15 cellular contexts compared by ENCODE assay signal in the genomic region with DNA sequence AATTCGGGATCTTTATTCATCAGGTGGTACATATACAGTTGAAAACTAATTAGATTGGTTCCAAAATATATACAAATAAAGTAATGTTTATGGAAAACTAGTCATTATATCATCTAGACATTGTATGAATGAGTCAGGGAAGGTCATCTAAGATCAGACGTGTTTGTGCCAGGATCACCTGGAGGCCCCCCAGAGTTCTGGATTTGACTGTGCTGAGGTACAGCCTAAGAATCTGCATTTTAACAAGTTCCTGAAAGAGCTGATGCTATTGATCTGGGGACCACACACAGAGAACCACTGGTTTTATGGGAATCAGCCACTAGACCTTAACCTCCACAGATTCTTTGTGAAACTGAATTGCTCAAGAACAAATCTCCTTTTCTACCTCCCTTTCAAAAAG. TPM values are rescaled to one million over a fixed set of nuclear protein-coding genes. Genes with fewer than 3 reads are reported as not detected.
DNase-seq lines count a peak whose midpoint lies in the region; ATAC-seq, FAIRE-seq and TF ChIP-seq lines count a peak whose summit lies in the region.
"Had no signal": no experiment of that assay in that cellular context is flagged by ENCODE, and none has a peak within 500 bp of the region (broad histone marks: within the 10 kb centered on the region; RNA-seq: fewer than 3 reads in every experiment).

No MANE protein-coding gene starts in this region.

- H3K27ac ChIP-seq in MM.1S (ENCODE audit: low read length), result no peak overlapping the region
- H3K27ac ChIP-seq: BLaER1 treated with 17β-estradiol and CSF1 and Interleukin-3, amounts not matched to agents 10 nM and 100 nM had no signal

- H3K9me3 Mint-ChIP-seq in activated CD4-positive, alpha-beta T cell treated with anti-CD3 and anti-CD28 coated beads, Interleukin-2, amount 10 ng/mL, durations not matched to agents 24 days and 14 days, result no peaks in the 10 kb centered on the region
- no peaks in the 10 kb centered on the region for H3K9me3 Mint-ChIP-seq in activated naive CD4-positive, alpha-beta T cell treated with anti-CD3 and anti-CD28 coated beads, Interleukin-2, amount 50 U/mL, for 72 hours
- no peaks in the 10 kb centered on the region for H3K9me3 Mint-ChIP-seq in activated naive CD4-positive, alpha-beta T cell treated with anti-CD3 and anti-CD28 coated beads, Interleukin-2, amount 10 ng/mL, durations not matched to agents 7 days and 5 days
- H3K9me3 Mint-ChIP-seq in activated T-helper 17 cell treated with anti-CD3 and anti-CD28 coated beads, Interleukin-2, amount 50 U/mL, for 72 hours, result no peaks in the 10 kb centered on the region

- no peaks in the 10 kb centered on the region for H3K79me2 ChIP-seq in MM.1S (ENCODE audit: low read length)

- H3K4me1 Mint-ChIP-seq in activated CD4-positive, alpha-beta T cell treated with anti-CD3 and anti-CD28 coated beads, Interleukin-2, amount 10 ng/mL, durations not matched to agents 24 days and 14 days, result peaks cover 2% of the 10 kb centered on the region
- H3K4me1 Mint-ChIP-seq in activated naive CD4-positive, alpha-beta T cell treated with anti-CD3 and anti-CD28 coated beads, Interleukin-2, amount 10 ng/mL, durations not matched to agents 7 days and 5 days, result peaks cover 2% of the 10 kb centered on the region
- H3K4me1 Mint-ChIP-seq in activated T-helper 17 cell treated with anti-CD3 and anti-CD28 coated beads, Interleukin-2, amount 50 U/mL, for 72 hours, result peaks cover 19% of the 10 kb centered on the region

- intact Hi-C loops in activated CD4-positive, alpha-beta T cell treated with anti-CD3 and anti-CD28 coated beads, Interleukin-2, amount 10 ng/mL, durations not matched to agents 24 days and 14 days (cut with micrococcal nuclease), result no loop called here

- no peak overlapping the region for H3K27ac Mint-ChIP-seq in activated CD4-positive, alpha-beta T cell treated with anti-CD3 and anti-CD28 coated beads, Interleukin-2, amount 10 ng/mL, durations not matched to agents 24 days and 14 days
- no peak overlapping the region for H3K27ac Mint-ChIP-seq in activated naive CD4-positive, alpha-beta T cell treated with anti-CD3 and anti-CD28 coated beads, Interleukin-2, amount 50 U/mL, for 72 hours
- H3K27ac Mint-ChIP-seq in activated naive CD4-positive, alpha-beta T cell treated with anti-CD3 and anti-CD28 coated beads, Interleukin-2, amount 10 ng/mL, durations not matched to agents 7 days and 5 days, result no peak overlapping the region
- no peak overlapping the region for H3K27ac Mint-ChIP-seq in activated T-helper 17 cell treated with anti-CD3 and anti-CD28 coated beads, Interleukin-2, amount 50 U/mL, for 72 hours

- no peaks in the 10 kb centered on the region for H3K9me3 ChIP-seq in MM.1S (replicated peaks; ENCODE audit: insufficient read depth, low read length)
- H3K9me3 ChIP-seq: BLaER1 treated with 17β-estradiol and CSF1 and Interleukin-3, amounts not matched to agents 10 nM and 100 nM; HAP-1 had no signal

- H3K9ac ChIP-seq in MM.1S (ENCODE audit: low read length), result no peak overlapping the region
- H3K9ac ChIP-seq: BLaER1 treated with 17β-estradiol and CSF1 and Interleukin-3, amounts not matched to agents 10 nM and 100 nM had no signal

- H3K4me2 ChIP-seq in MM.1S (ENCODE audit: low read depth, low read length), result no peak overlapping the region
- H3K4me2 ChIP-seq: BLaER1 treated with 17β-estradiol and CSF1 and Interleukin-3, amounts not matched to agents 10 nM and 100 nM had no signal

- H3K9me2 ChIP-seq in MM.1S (replicated peaks; ENCODE audit: insufficient read depth, low read length), result no peaks in the 10 kb centered on the region

- peak; percentile 36 for FAIRE-seq in GM18507 (lab: Jason Lieb, UNC)
- FAIRE-seq: H1 had no signal

- peak; percentile 41 for DNase-seq in activated CD4-positive, alpha-beta T cell treated with anti-CD3 and anti-CD28 coated beads for 48 hours
- no peak for DNase-seq in activated CD4-positive, alpha-beta T cell treated with anti-CD3 and anti-CD28 coated beads, Interleukin-2, amount 10 ng/mL, durations not matched to agents 24 days and 14 days
- peak in 1 of 2 donors; percentile 45 for DNase-seq in activated naive CD4-positive, alpha-beta T cell treated with anti-CD3 and anti-CD28 coated beads, Interleukin-2, amount 50 U/mL, for 72 hours (ENCODE audit: low spot score in 2 of 2)
- DNase-seq in activated naive CD4-positive, alpha-beta T cell treated with anti-CD3 and anti-CD28 coated beads, Interleukin-2, amount 10 ng/mL, durations not matched to agents 7 days and 5 days, result no peak
- DNase-seq in GM18507 (ENCODE audit: extremely low spot score, insufficient read length, low read depth) (no peak), MM.1S (no peak)
- DNase-seq: 8988T; AML-193; CD4-positive, CD25-positive, alpha-beta regulatory T cell; DMS 273 treated with DMSO at 0.1 percent for 48 hours had no signal

- H4K20me1 ChIP-seq in MM.1S (ENCODE audit: insufficient read depth, low read length), result no peaks in the 10 kb centered on the region
- H4K20me1 ChIP-seq: BLaER1 treated with 17β-estradiol and CSF1 and Interleukin-3, amounts not matched to agents 10 nM and 100 nM had no signal

- H3K27me3 Mint-ChIP-seq in activated CD4-positive, alpha-beta T cell treated with anti-CD3 and anti-CD28 coated beads, Interleukin-2, amount 10 ng/mL, durations not matched to agents 24 days and 14 days, result peaks cover 26% of the 10 kb centered on the region
- H3K27me3 Mint-ChIP-seq in activated naive CD4-positive, alpha-beta T cell treated with anti-CD3 and anti-CD28 coated beads, Interleukin-2, amount 10 ng/mL, durations not matched to agents 7 days and 5 days, result peaks cover 37% of the 10 kb centered on the region
- H3K27me3 Mint-ChIP-seq in activated T-helper 17 cell treated with anti-CD3 and anti-CD28 coated beads, Interleukin-2, amount 50 U/mL, for 72 hours, result peaks cover 50% of the 10 kb centered on the region

- H3K4me1 ChIP-seq in MM.1S (ENCODE audit: low read length), result no peaks in the 10 kb centered on the region
- H3K4me1 ChIP-seq: HAP-1 had no signal

- H3K27me3 ChIP-seq in MM.1S (replicated peaks; ENCODE audit: insufficient read depth, low read length), result no peaks in the 10 kb centered on the region
- H3K27me3 ChIP-seq: BLaER1 treated with 17β-estradiol and CSF1 and Interleukin-3, amounts not matched to agents 10 nM and 100 nM had no signal

- no peak overlapping the region for H3K4me3 Mint-ChIP-seq in activated CD4-positive, alpha-beta T cell treated with anti-CD3 and anti-CD28 coated beads, Interleukin-2, amount 10 ng/mL, durations not matched to agents 24 days and 14 days
- no peak overlapping the region for H3K4me3 Mint-ChIP-seq in activated naive CD4-positive, alpha-beta T cell treated with anti-CD3 and anti-CD28 coated beads, Interleukin-2, amount 10 ng/mL, durations not matched to agents 7 days and 5 days
- H3K4me3 Mint-ChIP-seq in activated T-helper 17 cell treated with anti-CD3 and anti-CD28 coated beads, Interleukin-2, amount 50 U/mL, for 72 hours, result no peak overlapping the region
- H3K4me3 Mint-ChIP-seq: CD4-positive, CD25-positive, alpha-beta regulatory T cell had no signal

- ATAC-seq in activated naive CD4-positive, alpha-beta T cell treated with anti-CD3 and anti-CD28 coated beads, Interleukin-2, amount 50 U/mL, for 72 hours, result peak; percentile 65 to 74
- ATAC-seq in activated T-helper 17 cell treated with anti-CD3 and anti-CD28 coated beads, Interleukin-2, amount 50 U/mL, for 72 hours (replicated peaks), result peak; percentile 65
- no peak for ATAC-seq in GM18907 (IDR thresholded peaks at IDR 0.05; ENCODE audit: unreplicated experiment)

- no peak overlapping the region for H2AFZ ChIP-seq in MM.1S (ENCODE audit: low read length)

- CTCF ChIA-PET in activated naive CD4-positive, alpha-beta T cell treated with anti-CD3 and anti-CD28 coated beads, Interleukin-2, amount 10 ng/mL, durations not matched to agents 7 days and 5 days (lab: Charles Lee), result no interaction called here

- H3F3A ChIP-seq in MM.1S (ENCODE audit: insufficient read depth, low read length), result no peaks in the 10 kb centered on the region

- H3K36me3 ChIP-seq in MM.1S (replicated peaks; ENCODE audit: insufficient read depth, low read length), result no peaks in the 10 kb centered on the region
- H3K36me3 ChIP-seq: BLaER1 treated with 17β-estradiol and CSF1 and Interleukin-3, amounts not matched to agents 10 nM and 100 nM; HAP-1 had no signal

- no peak overlapping the region for H3K4me3 ChIP-seq in MM.1S (ENCODE audit: low read length)
- H3K4me3 ChIP-seq: BLaER1 treated with 17β-estradiol and CSF1 and Interleukin-3, amounts not matched to agents 10 nM and 100 nM; HAP-1 had no signal

- no peaks in the 10 kb centered on the region for H3K36me3 Mint-ChIP-seq in activated CD4-positive, alpha-beta T cell treated with anti-CD3 and anti-CD28 coated beads, Interleukin-2, amount 10 ng/mL, durations not matched to agents 24 days and 14 days (ENCODE audit: low read depth)
- no peaks in the 10 kb centered on the region for H3K36me3 Mint-ChIP-seq in activated naive CD4-positive, alpha-beta T cell treated with anti-CD3 and anti-CD28 coated beads, Interleukin-2, amount 50 U/mL, for 72 hours
- no peaks in the 10 kb centered on the region for H3K36me3 Mint-ChIP-seq in activated naive CD4-positive, alpha-beta T cell treated with anti-CD3 and anti-CD28 coated beads, Interleukin-2, amount 10 ng/mL, durations not matched to agents 7 days and 5 days
- no peaks in the 10 kb centered on the region for H3K36me3 Mint-ChIP-seq in activated T-helper 17 cell treated with anti-CD3 and anti-CD28 coated beads, Interleukin-2, amount 50 U/mL, for 72 hours (ENCODE audit: low read depth)
- H3K36me3 Mint-ChIP-seq: CD4-positive, CD25-positive, alpha-beta regulatory T cell had no signal

- no peak for TF ChIP-seq CTCF in MM.1S (IDR thresholded peaks at IDR 0.05; ENCODE audit: low read length)

RNA-seq across cellular contexts. Expression of a gene that starts 43.2 kb away (rescaled TPM):
- total RNA-seq in activated CD4-positive, alpha-beta T cell treated with anti-CD3 and anti-CD28 coated beads, Interleukin-2, amount 10 ng/mL, durations not matched to agents 24 days and 14 days, result 0.40 and 0.47 TPM in 2 replicates
- total RNA-seq in activated naive CD4-positive, alpha-beta T cell treated with anti-CD3 and anti-CD28 coated beads, Interleukin-2, amount 50 U/mL, for 72 hours, result under 1 TPM in 1 of 2 donors, not detected in 1; 0.58 TPM
- total RNA-seq in activated T-helper 17 cell treated with anti-CD3 and anti-CD28 coated beads, Interleukin-2, amount 50 U/mL, for 72 hours, result 1 to 10 TPM in 1 of 2 donors, under 1 TPM in 1; 0.98 to 1.5 TPM
